7 cellular contexts compared by ENCODE assay signal in genomic region chr21:29077651-29078090, GRCh38.
DNase-seq lines count a peak whose midpoint lies in the region; TF ChIP-seq lines count a peak whose summit lies in the region.

No MANE protein-coding gene starts in this region.

- no peaks in the 10 kb centered on the region for H3K36me3 ChIP-seq in mucosa of stomach (ENCODE audit: control insufficient read depth, insufficient read depth, low read length)

- H3K4me3 ChIP-seq in GM12875 (ENCODE audit: low read depth, low read length) (peak overlapping the region; percentile 60), mucosa of stomach (ENCODE audit: low read length) (peak overlapping the region; percentile 27)

- H3K9me3 ChIP-seq in mucosa of stomach (ENCODE audit: control insufficient read depth, low read length), result no peaks in the 10 kb centered on the region

- H3K27me3 ChIP-seq in mucosa of stomach (ENCODE audit: control insufficient read depth, insufficient read depth, low read length), result no peaks in the 10 kb centered on the region

- TF ChIP-seq CTCF in GM12875 (IDR thresholded peaks at IDR 0.05; ENCODE audit: borderline replicate concordance, insufficient read depth, low read depth, low read length), result no peak

- H3K9ac ChIP-seq in mucosa of stomach (ENCODE audit: low read length), result peak overlapping the region; percentile 86

- peak; percentile 7 for DNase-seq in NCI-H510A (lab: John Stamatoyannopoulos, UW)
- peak; percentile 42 for DNase-seq in astrocyte of the hippocampus (ENCODE audit: low read depth, low spot score)
- no peak for DNase-seq in T-helper 9 cell
- no peak for DNase-seq in NK-92 treated with Interleukin-12 subunit alpha and Interleukin-12 subunit beta, amount 100 ng/mL, for 24 hours (lab: John Stamatoyannopoulos, UW)
- no peak for DNase-seq in HUDEP-2 (lab: John Stamatoyannopoulos, UW; ENCODE audit: unreplicated experiment in 76 of 76)

- peaks cover 7% of the 10 kb centered on the region for H3K4me1 ChIP-seq in mucosa of stomach (ENCODE audit: control insufficient read depth, insufficient read depth, low read length)

Comparison
In these comparisons a context has a peak if more than half of its experiments do, and no peak if none do; other contexts are left out.
1. DNase-seq: peak in NCI-H510A (single experiment) and astrocyte of the hippocampus (single experiment); none in T-helper 9 cell (single experiment), NK-92 treated with Interleukin-12 subunit alpha and Interleukin-12 subunit beta, amount 100 ng/mL, for 24 hours (single experiment) and HUDEP-2 (0 of 76).